ENCODE assay signal across 1 cellular context in the genomic region with DNA sequence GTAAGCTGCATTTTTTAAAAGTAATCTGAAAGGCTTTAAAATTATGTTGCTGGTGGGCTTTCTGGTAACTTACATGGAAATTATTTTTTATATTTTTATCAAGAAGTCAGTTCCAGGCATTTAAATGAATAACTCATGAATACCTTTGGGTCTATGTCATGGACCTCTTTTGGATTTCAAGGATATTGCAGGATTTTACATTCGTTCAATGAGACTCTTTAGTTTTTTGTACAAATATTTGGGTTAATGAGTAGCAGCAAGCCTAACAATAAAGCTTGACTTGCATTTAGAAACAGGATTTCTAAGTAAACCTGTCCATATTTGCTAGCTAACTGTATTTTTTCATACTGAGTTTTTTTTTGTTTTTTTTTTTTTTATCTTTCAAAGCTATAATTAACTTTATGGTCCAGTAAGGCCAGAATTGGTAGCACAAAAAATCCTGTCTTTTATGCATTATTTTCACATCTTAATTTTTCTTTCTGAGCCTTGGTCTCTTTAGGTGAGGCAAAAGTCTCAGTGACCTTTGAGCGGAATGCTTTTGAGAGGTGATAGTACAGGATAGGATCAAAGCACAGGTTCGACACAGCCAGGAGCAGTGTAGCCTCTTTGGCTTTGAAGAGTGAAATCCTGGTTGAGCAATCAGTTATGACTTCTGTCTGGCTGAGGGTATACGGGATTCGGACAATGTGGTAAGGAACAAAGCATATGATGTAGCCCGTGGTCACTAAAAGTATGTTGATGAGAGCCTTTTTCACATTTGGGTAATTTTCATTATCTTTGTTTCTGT.
A peak's percentile ranks its signal among the peaks of the same experiment; 100 is the strongest.
TF ChIP-seq lines count a peak whose summit lies in the region.

No MANE protein-coding gene starts in this region.

TF ChIP-seq in HepG2, 621 proteins besides CTCF, POLR2A, EP300 and RAD21 (continues in another document):
- TF ChIP-seq ZNF580 (CRISPR knock-in tag; IDR thresholded peaks at IDR 0.05; ENCODE audit: borderline replicate concordance, low read depth): no peak; the same call in 1 of the 2 replicates
- TF ChIP-seq SP2 (CRISPR knock-in tag; IDR thresholded peaks at IDR 0.05): no peak
- TF ChIP-seq, protein P1, sequence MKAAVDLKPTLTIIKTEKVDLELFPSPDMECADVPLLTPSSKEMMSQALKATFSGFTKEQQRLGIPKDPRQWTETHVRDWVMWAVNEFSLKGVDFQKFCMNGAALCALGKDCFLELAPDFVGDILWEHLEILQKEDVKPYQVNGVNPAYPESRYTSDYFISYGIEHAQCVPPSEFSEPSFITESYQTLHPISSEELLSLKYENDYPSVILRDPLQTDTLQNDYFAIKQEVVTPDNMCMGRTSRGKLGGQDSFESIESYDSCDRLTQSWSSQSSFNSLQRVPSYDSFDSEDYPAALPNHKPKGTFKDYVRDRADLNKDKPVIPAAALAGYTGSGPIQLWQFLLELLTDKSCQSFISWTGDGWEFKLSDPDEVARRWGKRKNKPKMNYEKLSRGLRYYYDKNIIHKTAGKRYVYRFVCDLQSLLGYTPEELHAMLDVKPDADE (CRISPR knock-in tag; IDR thresholded peaks at IDR 0.05): no peak
- TF ChIP-seq ZNF318 (CRISPR knock-in tag; IDR thresholded peaks at IDR 0.05): no peak
- TF ChIP-seq GMEB2 (CRISPR knock-in tag; IDR thresholded peaks at IDR 0.05; ENCODE audit: low read depth): no peak
- TF ChIP-seq, protein P2, sequence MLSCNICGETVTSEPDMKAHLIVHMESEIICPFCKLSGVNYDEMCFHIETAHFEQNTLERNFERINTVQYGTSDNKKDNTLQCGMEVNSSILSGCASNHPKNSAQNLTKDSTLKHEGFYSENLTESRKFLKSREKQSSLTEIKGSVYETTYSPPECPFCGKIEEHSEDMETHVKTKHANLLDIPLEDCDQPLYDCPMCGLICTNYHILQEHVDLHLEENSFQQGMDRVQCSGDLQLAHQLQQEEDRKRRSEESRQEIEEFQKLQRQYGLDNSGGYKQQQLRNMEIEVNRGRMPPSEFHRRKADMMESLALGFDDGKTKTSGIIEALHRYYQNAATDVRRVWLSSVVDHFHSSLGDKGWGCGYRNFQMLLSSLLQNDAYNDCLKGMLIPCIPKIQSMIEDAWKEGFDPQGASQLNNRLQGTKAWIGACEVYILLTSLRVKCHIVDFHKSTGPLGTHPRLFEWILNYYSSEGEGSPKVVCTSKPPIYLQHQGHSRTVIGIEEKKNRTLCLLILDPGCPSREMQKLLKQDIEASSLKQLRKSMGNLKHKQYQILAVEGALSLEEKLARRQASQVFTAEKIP (CRISPR knock-in tag; IDR thresholded peaks at IDR 0.05; ENCODE audit: borderline replicate concordance): no peak
- TF ChIP-seq PITX1 (CRISPR knock-in tag; IDR thresholded peaks at IDR 0.05): peak; percentile 96
- peak; percentile 52; the same call in 1 of the 2 replicates for TF ChIP-seq KMT2B (CRISPR knock-in tag; IDR thresholded peaks at IDR 0.05)
- TF ChIP-seq ZSCAN9 (CRISPR knock-in tag; IDR thresholded peaks at IDR 0.05; ENCODE audit: borderline replicate concordance): peak; percentile 86
- TF ChIP-seq RNF219 (CRISPR knock-in tag; IDR thresholded peaks at IDR 0.05): no peak
- TF ChIP-seq POLR2G (IDR thresholded peaks at IDR 0.05; ENCODE audit: low read depth, low read length): peak; percentile 42; the same call in 1 of the 2 replicates
- TF ChIP-seq ZNF547 (CRISPR knock-in tag; IDR thresholded peaks at IDR 0.05): 0 out of 2 replicates have a peak, but pooled peaks have one; percentile 41
- peak; percentile 19; the same call in 1 of the 2 replicates for TF ChIP-seq EHMT2 (IDR thresholded peaks at IDR 0.05; ENCODE audit: borderline replicate concordance, low read depth, low read length)
- TF ChIP-seq FOXA1 (IDR thresholded peaks at IDR 0.05): no peak
- peak; percentile 61 for TF ChIP-seq FOXA1 (CRISPR knock-in tag; IDR thresholded peaks at IDR 0.05)
- peak; percentile 33; the same call in 1 of the 2 replicates for TF ChIP-seq ZNF431 (CRISPR knock-in tag; IDR thresholded peaks at IDR 0.05; ENCODE audit: borderline replicate concordance, low read depth)
- 0 out of 2 replicates have a peak, but pooled peaks have one; percentile 28 for TF ChIP-seq SNAPC2 (CRISPR knock-in tag; IDR thresholded peaks at IDR 0.05)
- TF ChIP-seq, protein P3, sequence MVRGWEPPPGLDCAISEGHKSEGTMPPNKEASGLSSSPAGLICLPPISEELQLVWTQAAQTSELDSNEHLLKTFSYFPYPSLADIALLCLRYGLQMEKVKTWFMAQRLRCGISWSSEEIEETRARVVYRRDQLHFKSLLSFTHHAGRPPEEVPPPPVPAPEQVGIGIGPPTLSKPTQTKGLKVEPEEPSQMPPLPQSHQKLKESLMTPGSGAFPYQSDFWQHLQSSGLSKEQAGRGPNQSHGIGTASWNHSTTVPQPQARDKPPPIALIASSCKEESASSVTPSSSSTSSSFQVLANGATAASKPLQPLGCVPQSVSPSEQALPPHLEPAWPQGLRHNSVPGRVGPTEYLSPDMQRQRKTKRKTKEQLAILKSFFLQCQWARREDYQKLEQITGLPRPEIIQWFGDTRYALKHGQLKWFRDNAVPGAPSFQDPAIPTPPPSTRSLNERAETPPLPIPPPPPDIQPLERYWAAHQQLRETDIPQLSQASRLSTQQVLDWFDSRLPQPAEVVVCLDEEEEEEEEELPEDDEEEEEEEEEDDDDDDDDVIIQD (CRISPR knock-in tag; IDR thresholded peaks at IDR 0.05; ENCODE audit: low read depth): peak; percentile 96
- TF ChIP-seq ZNF703 (CRISPR knock-in tag; IDR thresholded peaks at IDR 0.05; ENCODE audit: borderline replicate concordance): peak; percentile 69; the same call in 1 of the 2 replicates
- no peak for TF ChIP-seq ZBTB49 (CRISPR knock-in tag; IDR thresholded peaks at IDR 0.05; ENCODE audit: borderline replicate concordance)
- TF ChIP-seq ARID5B (CRISPR knock-in tag; IDR thresholded peaks at IDR 0.05): peak; percentile 99
